In genomic region chr14:91383439-91383838, GRCh38 we compare ENCODE assay signal across 13 cellular contexts. TPM values are rescaled to one million over a fixed set of nuclear protein-coding genes. Genes with fewer than 3 reads are reported as not detected.
DNase-seq lines count a peak whose midpoint lies in the region; ATAC-seq and FAIRE-seq lines count a peak whose summit lies in the region.
"Had no signal": no experiment of that assay in that cellular context is flagged by ENCODE, and none has a peak within 500 bp of the region (broad histone marks: within the 10 kb centered on the region; RNA-seq: fewer than 3 reads in every experiment).

No MANE protein-coding gene starts in this region.

- no peak for ATAC-seq in CD4-positive, CD25-positive, alpha-beta regulatory T cell (ENCODE audit: low read depth in 2 of 2)
- ATAC-seq in HG03571 (IDR thresholded peaks at IDR 0.05; ENCODE audit: unreplicated experiment) (no peak), GM19397 (IDR thresholded peaks at IDR 0.05; ENCODE audit: unreplicated experiment) (no peak)

- no peaks in the 10 kb centered on the region for H3K27me3 ChIP-seq in CD4-positive, CD25-positive, alpha-beta regulatory T cell (ENCODE audit: control insufficient read depth, insufficient read depth, low read length)

- H3K4me3 ChIP-seq in CD4-positive, CD25-positive, alpha-beta regulatory T cell (ENCODE audit: low read depth, low read length): peak overlapping the region; percentile 5

- peaks cover 100% of the 10 kb centered on the region for H3K4me1 ChIP-seq in CD4-positive, CD25-positive, alpha-beta regulatory T cell (ENCODE audit: control insufficient read depth, insufficient read depth, low read length, poor library complexity, severe bottlenecking)

- peaks cover 21 to 98% (median 79%) of the 10 kb centered on the region in 4 donors for H3K4me1 Mint-ChIP-seq in CD4-positive, CD25-positive, alpha-beta regulatory T cell

- H3K9me3 Mint-ChIP-seq in CD4-positive, CD25-positive, alpha-beta regulatory T cell: no peaks in the 10 kb centered on the region

- no peaks in the 10 kb centered on the region for H3K27me3 Mint-ChIP-seq in CD4-positive, CD25-positive, alpha-beta regulatory T cell

- DNase-seq in CD4-positive, CD25-positive, alpha-beta regulatory T cell: no peak
- DNase-seq in DMS79 (lab: John Stamatoyannopoulos, UW) (peak; percentile 37), NCI-H748 (lab: John Stamatoyannopoulos, UW; ENCODE audit: unreplicated experiment) (peak; percentile 98), iPS-NIHi11 (ENCODE audit: low spot score) (peak; percentile 65), NCI-H2171 (lab: John Stamatoyannopoulos, UW) (no peak), urothelium cell line (ENCODE audit: low spot score) (no peak)
- DNase-seq: activated gamma-delta T cell treated with Interleukin-2 at 50 U/mL for 16 hours, kidney, NCI-H1694, SHP77 treated with DMSO at 0.1 percent for 48 hours had no signal

- peaks cover 33% of the 10 kb centered on the region for H3K36me3 ChIP-seq in CD4-positive, CD25-positive, alpha-beta regulatory T cell (ENCODE audit: control insufficient read depth, insufficient read depth, low read length)

- FAIRE-seq in urothelium cell line (lab: Jason Lieb, UNC): no peak
- FAIRE-seq: colon, kidney had no signal

- H3K27ac Mint-ChIP-seq in CD4-positive, CD25-positive, alpha-beta regulatory T cell: peak overlapping the region; percentile 81 to 97 (median 85)

- peaks cover 20% of the 10 kb centered on the region for H3K36me3 Mint-ChIP-seq in CD4-positive, CD25-positive, alpha-beta regulatory T cell

- H3K4me3 Mint-ChIP-seq in CD4-positive, CD25-positive, alpha-beta regulatory T cell: peak overlapping the region in 2 of 4 donors; percentile 66 to 79

- H3K9me3 ChIP-seq in CD4-positive, CD25-positive, alpha-beta regulatory T cell (ENCODE audit: control insufficient read depth in 2 of 2, low read length in 2 of 2): no peaks in the 10 kb centered on the region

- peak overlapping the region; percentile 60 for H3K27ac ChIP-seq in CD4-positive, CD25-positive, alpha-beta regulatory T cell (ENCODE audit: insufficient read depth, low read length, poor library complexity, severe bottlenecking)

RNA-seq across cellular contexts. Expression of gene CCDC88C, which starts 34.2 kb away (rescaled TPM):
- total RNA-seq in CD4-positive, CD25-positive, alpha-beta regulatory T cell: 466 TPM
- polyA plus RNA-seq in CD4-positive, CD25-positive, alpha-beta regulatory T cell: 10 to 100 TPM; 25.9 to 35.6 (median 31.0) TPM

Comparison
In these comparisons a context has a peak if more than half of its experiments do, and no peak if none do; other contexts are left out.
1. DNase-seq: peak in DMS79 (single experiment), NCI-H748 (single experiment) and iPS-NIHi11 (single experiment); none in CD4-positive, CD25-positive, alpha-beta regulatory T cell (0 of 3), NCI-H2171 (single experiment) and urothelium cell line (single experiment).